Comparison of ENCODE assay signal across 27 cellular contexts in genomic region chr11:128938156-128938885, GRCh38. TPM values are rescaled to one million over a fixed set of nuclear protein-coding genes. Genes with fewer than 3 reads are reported as not detected.
"Had no signal": no experiment of that assay in that cellular context is flagged by ENCODE, and none has a peak within 500 bp of the region (broad histone marks: within the 10 kb centered on the region; RNA-seq: fewer than 3 reads in every experiment).

No MANE protein-coding gene starts in this region.

- H3K9me3 Mint-ChIP-seq: activated naive CD4-positive, alpha-beta T cell treated with anti-CD3 and anti-CD28 coated beads for 36 hours; activated T-cell treated with anti-CD3 and anti-CD28 coated beads, Interleukin-2, amount 50 U/mL, for 4 hours; effector memory CD8-positive, alpha-beta T cell; stimulated activated effector memory CD8-positive, alpha-beta T cell treated with anti-CD3 and anti-CD28 coated beads, Interleukin-12 subunit alpha, Interleukin-12 subunit beta, amount 100 ng/mL, for 72 hours; stimulated activated naive CD8-positive, alpha-beta T cell treated with anti-CD3 and anti-CD28 coated beads, Interleukin-15, amount 100 ng/mL, for 72 hours had no signal

- H3K27me3 Mint-ChIP-seq: stimulated activated naive CD8-positive, alpha-beta T cell treated with anti-CD3 and anti-CD28 coated beads, Interleukin-15, amount 100 ng/mL, for 72 hours had no signal

- H3K27me3 ChIP-seq: colonic mucosa, right atrium auricular region had no signal

- H3K4me1 ChIP-seq: colonic mucosa, gastroesophageal sphincter, prostate gland, right atrium auricular region had no signal

- H3K9me3 ChIP-seq: colonic mucosa, esophagus squamous epithelium, gastroesophageal sphincter, prostate gland, right atrium auricular region, tibial artery had no signal

- H3K4me1 Mint-ChIP-seq: stimulated activated effector memory CD8-positive, alpha-beta T cell treated with anti-CD3 and anti-CD28 coated beads, Interleukin-12 subunit alpha, Interleukin-12 subunit beta, amount 100 ng/mL, for 72 hours; stimulated activated naive CD8-positive, alpha-beta T cell treated with anti-CD3 and anti-CD28 coated beads, Interleukin-15, amount 100 ng/mL, for 72 hours had no signal

- H3K36me3 Mint-ChIP-seq: stimulated activated effector memory CD8-positive, alpha-beta T cell treated with anti-CD3 and anti-CD28 coated beads, Interleukin-12 subunit alpha, Interleukin-12 subunit beta, amount 100 ng/mL, for 72 hours had no signal

- H3K27ac Mint-ChIP-seq: activated naive CD4-positive, alpha-beta T cell treated with anti-CD3 and anti-CD28 coated beads for 36 hours; effector memory CD8-positive, alpha-beta T cell; stimulated activated effector memory CD8-positive, alpha-beta T cell treated with anti-CD3 and anti-CD28 coated beads, Interleukin-12 subunit alpha, Interleukin-12 subunit beta, amount 100 ng/mL, for 72 hours; stimulated activated naive CD8-positive, alpha-beta T cell treated with anti-CD3 and anti-CD28 coated beads, Interleukin-15, amount 100 ng/mL, for 72 hours had no signal

- ATAC-seq: activated T-cell treated with anti-CD3 and anti-CD28 coated beads, Interleukin-2, amount 50 U/mL, for 4 hours; effector memory CD8-positive, alpha-beta T cell; gastroesophageal sphincter; left colon; stimulated activated effector memory CD8-positive, alpha-beta T cell treated with anti-CD3 and anti-CD28 coated beads, Interleukin-12 subunit alpha, Interleukin-12 subunit beta, amount 100 ng/mL, for 72 hours; stimulated activated naive CD8-positive, alpha-beta T cell treated with anti-CD3 and anti-CD28 coated beads, Interleukin-15, amount 100 ng/mL, for 72 hours had no signal

- H3K27ac ChIP-seq: colonic mucosa, dorsolateral prefrontal cortex, gastroesophageal sphincter, prostate gland, right atrium auricular region, tibial artery, WERI-Rb-1 had no signal

- H3K4me3 ChIP-seq: colonic mucosa, dorsolateral prefrontal cortex, esophagus squamous epithelium, gastroesophageal sphincter, prostate gland, right atrium auricular region, tibial artery had no signal

- H3K36me3 ChIP-seq: colonic mucosa, gastroesophageal sphincter, prostate gland, right atrium auricular region, tibial artery, WERI-Rb-1 had no signal

- H3K4me3 Mint-ChIP-seq: activated naive CD4-positive, alpha-beta T cell treated with anti-CD3 and anti-CD28 coated beads for 36 hours; activated T-cell treated with anti-CD3 and anti-CD28 coated beads, Interleukin-2, amount 50 U/mL, for 4 hours; effector memory CD8-positive, alpha-beta T cell; nephron progenitor cell; stimulated activated effector memory CD8-positive, alpha-beta T cell treated with anti-CD3 and anti-CD28 coated beads, Interleukin-12 subunit alpha, Interleukin-12 subunit beta, amount 100 ng/mL, for 72 hours; stimulated activated naive CD8-positive, alpha-beta T cell treated with anti-CD3 and anti-CD28 coated beads, Interleukin-15, amount 100 ng/mL, for 72 hours had no signal

- DNase-seq: activated CD4-positive, alpha-beta T cell treated with anti-CD3 and anti-CD28 coated beads for 1 hour; activated CD8-positive, alpha-beta memory T cell treated with anti-CD3 and anti-CD28 coated beads, Interleukin-2, amount 50 U/mL, for 48 hours; activated naive CD4-positive, alpha-beta T cell treated with anti-CD3 and anti-CD28 coated beads for 36 hours; activated T-cell treated with anti-CD3 and anti-CD28 coated beads, Interleukin-2, amount 50 U/mL, for 4 hours; amygdala; colonic mucosa; dorsolateral prefrontal cortex; effector memory CD8-positive, alpha-beta T cell; esophagus squamous epithelium; head of caudate nucleus; left colon; mesenchymal stem cell; nephron progenitor cell; stimulated activated CD4-positive, alpha-beta T cell treated with anti-CD3 and anti-CD28 coated beads, Interleukin-2, amount 100 ng/mL, for 24 hours; stimulated activated naive CD8-positive, alpha-beta T cell treated with anti-CD3 and anti-CD28 coated beads, Interleukin-15, amount 100 ng/mL, for 72 hours; T-helper 1 cell; tibial artery; WERI-Rb-1 had no signal

RNA-seq across cellular contexts. Expression of gene TP53AIP1, which starts 4.3 kb away (rescaled TPM):
- total RNA-seq: activated CD8-positive, alpha-beta memory T cell treated with anti-CD3 and anti-CD28 coated beads for 36 hours; activated naive CD4-positive, alpha-beta T cell treated with anti-CD3 and anti-CD28 coated beads for 36 hours; activated T-cell treated with anti-CD3 and anti-CD28 coated beads, Interleukin-2, amount 50 U/mL, for 4 hours; mononuclear cell; osteocyte; right atrium auricular region; skeletal muscle tissue had no signal

RNA-seq across cellular contexts. Expression of gene KCNJ5, which starts 47.2 kb away (rescaled TPM):
- total RNA-seq: activated CD8-positive, alpha-beta memory T cell treated with anti-CD3 and anti-CD28 coated beads for 36 hours; activated naive CD4-positive, alpha-beta T cell treated with anti-CD3 and anti-CD28 coated beads for 36 hours; activated T-cell treated with anti-CD3 and anti-CD28 coated beads, Interleukin-2, amount 50 U/mL, for 4 hours; myocyte; osteocyte had no signal
